ENCODE assay signal across 8 cellular contexts in the genomic region with DNA sequence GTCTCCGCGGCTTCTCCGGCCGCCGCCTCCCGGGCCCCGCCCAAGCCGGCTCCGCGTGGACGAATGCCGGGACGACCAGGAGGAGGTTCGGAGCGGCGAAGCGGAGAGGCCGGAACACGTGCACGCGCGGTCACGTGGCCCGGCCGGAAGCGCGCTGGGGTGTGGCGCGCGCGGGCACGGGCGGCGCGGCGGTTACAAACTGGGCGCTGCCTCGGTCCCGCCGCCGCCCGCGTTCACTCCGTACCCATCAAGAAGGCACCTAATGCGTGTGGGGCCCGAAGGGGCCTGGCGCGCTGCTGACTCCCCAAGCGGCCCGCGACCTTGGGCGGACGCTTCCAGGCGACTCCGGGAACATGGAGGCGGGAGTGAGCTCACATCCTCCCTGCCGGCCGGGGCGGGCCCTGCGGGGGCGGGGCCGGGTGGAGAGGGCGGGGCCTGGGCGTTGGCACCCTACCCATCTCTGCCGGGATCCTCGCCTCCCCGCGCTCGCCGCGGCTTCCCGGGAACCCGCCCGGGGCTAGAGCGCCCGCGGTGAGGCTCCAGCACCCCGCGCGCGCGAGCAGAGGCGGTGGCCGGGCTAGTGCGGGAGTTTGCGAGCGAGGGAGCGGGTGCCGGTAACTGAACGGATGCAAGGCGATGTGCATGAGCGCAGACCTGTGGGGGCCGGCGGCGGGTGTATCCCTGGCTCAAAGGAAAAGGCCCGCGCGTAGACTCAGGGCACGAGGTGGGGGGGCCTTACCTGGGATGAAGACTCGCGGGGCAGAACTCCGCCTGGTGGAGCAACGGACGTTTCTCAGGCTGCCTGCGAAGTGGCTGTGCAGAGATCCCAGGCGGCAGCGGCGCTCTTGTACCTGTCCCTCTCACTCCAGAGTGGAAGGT. TPM values are rescaled to one million over a fixed set of nuclear protein-coding genes. Genes with fewer than 3 reads are reported as not detected.
A peak's percentile ranks its signal among the peaks of the same experiment; 100 is the strongest.
DNase-seq lines count a peak whose midpoint lies in the region; TF ChIP-seq lines count a peak whose summit lies in the region.

A gene (minus strand): TSS at position 367 of the 879 bp plus-strand sequence. CDS start 424 bp downstream, outside the sequence.

- H3K9me3 ChIP-seq in GM23248 (ENCODE audit: low read depth) (no peaks in the 10 kb centered on the region), Karpas-422 (ENCODE audit: low read length) (no peaks in the 10 kb centered on the region)

- TF ChIP-seq CTCF in neural crest cell (conservative IDR thresholded peaks at IDR 0.05), result peak; percentile 58

- H3K4me1 Mint-ChIP-seq in neural crest cell, result peaks cover 25% of the 10 kb centered on the region

- H2AFZ ChIP-seq in GM23248, result peak within 1 kb of the TSS; percentile 80
- peak within 1 kb of the TSS; percentile 98 for H2AFZ ChIP-seq in Karpas-422 (ENCODE audit: low read length)

- H3K4me1 ChIP-seq in GM23248 (ENCODE audit: insufficient read depth), result peaks cover 22% of the 10 kb centered on the region
- peaks cover 25% of the 10 kb centered on the region for H3K4me1 ChIP-seq in Karpas-422 (ENCODE audit: low read length)

- H3K9ac ChIP-seq in GM23248 (peak within 1 kb of the TSS; percentile 76), Karpas-422 (ENCODE audit: low read length) (peak within 1 kb of the TSS; percentile 75)

- H4K20me1 ChIP-seq in GM23248 (ENCODE audit: insufficient read depth), result no peaks in the 10 kb centered on the region
- no peaks in the 10 kb centered on the region for H4K20me1 ChIP-seq in Karpas-422 (ENCODE audit: insufficient read depth, low read depth, low read length)

- no peaks in the 10 kb centered on the region for H3K27me3 ChIP-seq in GM23248 (replicated peaks; ENCODE audit: insufficient read depth)
- no peaks in the 10 kb centered on the region for H3K27me3 ChIP-seq in Karpas-422 (ENCODE audit: low read length)

- peaks cover 27% of the 10 kb centered on the region for H3K36me3 Mint-ChIP-seq in neural crest cell (ENCODE audit: low read depth)

- H3K27ac ChIP-seq in GM23248 (peak within 1 kb of the TSS; percentile 64), Karpas-422 (ENCODE audit: low read length) (no peak within 1 kb of the TSS)

- H3K4me3 ChIP-seq in GM23248 (peak within 1 kb of the TSS; percentile 72), Karpas-422 (ENCODE audit: low read length) (peak within 1 kb of the TSS; percentile 76)

- H3F3A ChIP-seq in GM23248 (ENCODE audit: insufficient read depth), result no peaks in the 10 kb centered on the region

- H3K9me2 ChIP-seq in GM23248 (ENCODE audit: insufficient read depth) (no peaks in the 10 kb centered on the region; the same call in 1 of the 2 replicates), Karpas-422 (replicated peaks; ENCODE audit: insufficient read depth, low read length) (no peaks in the 10 kb centered on the region)

- in situ Hi-C loops in GM23248 (cut with MboI), result no loop called here

- DNase-seq in ELF-1 (ENCODE audit: low read depth, low spot score) (peak; percentile 85), GM23248 (peak; percentile 92), Karpas-422 (peak; percentile 91), RPMI8226 (peak; percentile 84), fibroblast of the conjunctiva (ENCODE audit: low read depth) (peak; percentile 60), neural crest cell (ENCODE audit: low read depth, low spot score) (peak; percentile 81), stromal cell of bone marrow (ENCODE audit: low read depth) (peak; percentile 64)
- peak; percentile 85 for DNase-seq in activated T-helper 9 cell treated with anti-CD3 and anti-CD28 coated beads, Interleukin-2, amount 50 U/mL, for 16 hours (ENCODE audit: low read depth)

- H3K4me2 ChIP-seq in GM23248 (ENCODE audit: unreplicated experiment) (peak within 1 kb of the TSS; percentile 81), Karpas-422 (ENCODE audit: low read depth, low read length, poor library complexity, severe bottlenecking) (peak within 1 kb of the TSS; percentile 88)

- H3K9me3 Mint-ChIP-seq in neural crest cell, result no peaks in the 10 kb centered on the region

- H3K36me3 ChIP-seq in GM23248 (ENCODE audit: low read depth) (peaks cover 7% of the 10 kb centered on the region; the same call in 1 of the 2 replicates), Karpas-422 (ENCODE audit: insufficient read depth, low read length) (no peaks in the 10 kb centered on the region)

- no peak within 1 kb of the TSS for H3K27ac Mint-ChIP-seq in neural crest cell (ENCODE audit: unreplicated experiment)

- H3K27me3 Mint-ChIP-seq in neural crest cell (ENCODE audit: low read depth), result peaks cover 27% of the 10 kb centered on the region

- peaks cover 27% of the 10 kb centered on the region for H3K79me2 ChIP-seq in GM23248 (ENCODE audit: insufficient read depth)
- 0 out of 2 replicates have a peak, but pooled peaks cover 7% of the 10 kb centered on the region for H3K79me2 ChIP-seq in Karpas-422 (ENCODE audit: low read length)

- peak within 1 kb of the TSS; percentile 86 for H3K4me3 Mint-ChIP-seq in neural crest cell

- WGBS in GM23248 (ENCODE audit: low coverage in 1 of 2, low lambda C conversion rate in 2 of 2, missing lambda C conversion rate in 2 of 2), 2 experiments, result 4 to 7% methylated on average over 61 to 86 of the region's 108 CpGs

RNA-seq across cellular contexts. Expression of the gene that starts here (rescaled TPM):
- 32.0 and 40.6 TPM in 2 replicates for total RNA-seq in GM23248 (2014; rRNA removed; shearing (Covaris generic))
- 32.3 and 33.7 TPM in 2 replicates for polyA plus RNA-seq in GM23248 (2016; fragmentation: Nextera tagmentation; extraction: Ambion mirVana)
- 12.9 and 13.0 TPM in 2 replicates for total RNA-seq in Karpas-422 (2014; rRNA removed; shearing (Covaris generic); ENCODE audit: low replicate concordance)
- 22.4 and 22.7 TPM in 2 replicates for total RNA-seq in neural crest cell
